12 cellular contexts compared by ENCODE assay signal in the genomic region with DNA sequence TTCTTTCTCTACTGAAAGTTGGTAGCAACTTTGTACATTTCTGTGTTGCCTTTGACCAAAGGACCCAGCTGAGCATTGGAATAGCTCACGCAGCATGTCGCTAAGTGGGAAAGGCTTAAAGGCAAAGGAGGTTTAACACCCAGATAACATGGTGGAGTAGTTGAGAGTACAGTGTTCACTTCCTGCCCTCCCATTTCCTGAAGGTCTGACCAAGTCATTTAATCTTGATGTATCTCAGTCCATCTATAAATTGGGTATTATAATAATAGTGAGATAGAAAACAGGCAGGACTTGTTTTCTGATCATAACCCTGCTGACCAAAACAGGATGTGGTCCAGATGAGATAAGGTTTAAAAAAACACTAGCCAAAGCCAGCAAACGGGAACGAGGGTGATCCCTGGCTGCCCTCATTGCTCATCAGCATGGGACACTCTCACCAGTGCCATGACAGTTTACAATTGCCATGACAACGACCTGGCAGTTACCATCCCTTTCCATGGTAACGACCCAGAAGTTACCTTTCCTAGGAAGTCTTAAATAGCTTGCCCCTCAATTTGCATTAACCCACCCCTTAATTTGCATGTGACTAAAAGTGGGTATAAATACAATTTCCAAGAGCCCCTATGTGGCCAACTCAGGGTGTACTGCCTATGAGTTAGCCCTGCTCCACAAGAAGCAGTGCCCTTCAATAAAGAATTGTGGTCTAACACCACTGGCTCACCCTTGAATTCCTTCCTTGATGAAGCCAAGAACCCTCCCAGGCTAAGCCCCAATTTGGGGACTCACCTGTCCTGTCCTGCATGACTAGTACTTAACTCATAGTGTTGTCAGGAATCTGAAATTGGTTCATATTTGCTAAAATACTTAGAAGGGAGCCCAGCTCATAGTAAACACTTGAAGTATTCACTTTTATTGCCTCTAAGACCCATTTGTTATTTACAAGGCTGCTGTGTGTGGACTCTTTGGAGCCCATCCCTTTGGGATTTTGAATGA. TPM values are rescaled to one million over a fixed set of nuclear protein-coding genes. Genes with fewer than 3 reads are reported as not detected.
DNase-seq lines count a peak whose midpoint lies in the region; ATAC-seq and TF ChIP-seq lines count a peak whose summit lies in the region.
"Had no signal": no experiment of that assay in that cellular context is flagged by ENCODE, and none has a peak within 500 bp of the region (broad histone marks: within the 10 kb centered on the region; RNA-seq: fewer than 3 reads in every experiment).

No MANE protein-coding gene starts in this region.

- no peak for TF ChIP-seq CTCF in gastroesophageal sphincter (IDR thresholded peaks at IDR 0.05)
- TF ChIP-seq CTCF in esophagus muscularis mucosa (IDR thresholded peaks at IDR 0.05), result no peak

- peak; percentile 48 for ATAC-seq in gastroesophageal sphincter

- peak; percentile 28 for DNase-seq in activated effector memory CD4-positive, alpha-beta T cell treated with anti-CD3 and anti-CD28 coated beads, Interleukin-2, amount 50 U/mL, for 16 hours
- no peak for DNase-seq in activated effector memory CD4-positive, alpha-beta T cell treated with Interleukin-2 at 50 U/mL for 16 hours
- peak; percentile 16 for DNase-seq in T1000 (lab: John Stamatoyannopoulos, UW)
- DNase-seq in stromal cell of bone marrow (ENCODE audit: low read depth), result peak; percentile 11
- DNase-seq in esophagus muscularis mucosa (ENCODE audit: extremely low spot score), result no peak
- no peak for DNase-seq in RPMI8226
- no peak for DNase-seq in activated CD4-positive, alpha-beta T cell treated with anti-CD3 and anti-CD28 coated beads, Interleukin-2, amount 50 U/mL, for 4 hours
- DNase-seq: HCEC 1CT; NCI-H1105 treated with DMSO at 0.1 percent for 48 hours; stimulated activated CD4-positive, alpha-beta T cell treated with anti-CD3 and anti-CD28 coated beads, Interleukin-2, amount 100 ng/mL, for 48 hours had no signal

- H3K4me3 ChIP-seq in gastroesophageal sphincter (no peak overlapping the region), esophagus muscularis mucosa (no peak overlapping the region)
- H3K4me3 ChIP-seq: suprapubic skin had no signal

- 57 to 86% methylated on average over 2 to 6 of the region's 6 CpGs for whole genome bisulfite sequencing in gastroesophageal sphincter (ENCODE audit: low coverage in 1 of 2), 2 donors
- 65% methylated on average over 6 of the region's 6 CpGs for WGBS in esophagus muscularis mucosa

- TF ChIP-seq EP300 in gastroesophageal sphincter (IDR thresholded peaks at IDR 0.05), result no peak
- no peak for TF ChIP-seq EP300 in esophagus muscularis mucosa (IDR thresholded peaks at IDR 0.05)

- peaks cover 0 to 18% (median 10%) of the 10 kb centered on the region in 3 donors for H3K4me1 ChIP-seq in gastroesophageal sphincter
- peaks cover 5 to 20% (median 19%) of the 10 kb centered on the region in 4 donors for H3K4me1 ChIP-seq in esophagus muscularis mucosa

- H3K36me3 ChIP-seq in gastroesophageal sphincter, result peaks cover 0 to 16% of the 10 kb centered on the region in 2 donors
- H3K36me3 ChIP-seq in esophagus muscularis mucosa, result peaks cover 0 to 17% (median 9%) of the 10 kb centered on the region in 4 donors

- TF ChIP-seq POLR2A in gastroesophageal sphincter (IDR thresholded peaks at IDR 0.05) (no peak), esophagus muscularis mucosa (IDR thresholded peaks at IDR 0.05; ENCODE audit: low read depth) (no peak)

- intact Hi-C loops in esophagus muscularis mucosa (cut with DNase I), result no loop called here

- H3K27me3 ChIP-seq in gastroesophageal sphincter (no peaks in the 10 kb centered on the region), esophagus muscularis mucosa (no peaks in the 10 kb centered on the region)
- H3K27me3 ChIP-seq: suprapubic skin had no signal

- H3K27ac ChIP-seq in gastroesophageal sphincter (no peak overlapping the region), esophagus muscularis mucosa (replicated peaks in 1 of 4) (no peak overlapping the region)
- H3K27ac ChIP-seq: suprapubic skin had no signal

- no peaks in the 10 kb centered on the region for H3K9me3 ChIP-seq in gastroesophageal sphincter
- no peaks in the 10 kb centered on the region for H3K9me3 ChIP-seq in esophagus muscularis mucosa
- H3K9me3 ChIP-seq: suprapubic skin had no signal

RNA-seq across cellular contexts. Expression of gene FHAD1, which starts 28.4 kb away (rescaled TPM):
- total RNA-seq in gastroesophageal sphincter (1 to 10 TPM in 1 of 4 donors, not detected in 3; 1.1 TPM), esophagus muscularis mucosa (under 1 TPM in 3 of 4 donors, not detected in 1; under 0.01 to 0.26 (median 0.06) TPM)

Comparison
In these comparisons a context has a peak if more than half of its experiments do, and no peak if none do; other contexts are left out.
1. DNase-seq: peak in activated effector memory CD4-positive, alpha-beta T cell treated with anti-CD3 and anti-CD28 coated beads, Interleukin-2, amount 50 U/mL, for 16 hours (single experiment), T1000 (single experiment) and stromal cell of bone marrow (single experiment); none in activated effector memory CD4-positive, alpha-beta T cell treated with Interleukin-2 at 50 U/mL for 16 hours (single experiment), esophagus muscularis mucosa (single experiment), RPMI8226 (single experiment) and activated CD4-positive, alpha-beta T cell treated with anti-CD3 and anti-CD28 coated beads, Interleukin-2, amount 50 U/mL, for 4 hours (0 of 2).